ENCODE assay signal across 8 cellular contexts in the genomic region with DNA sequence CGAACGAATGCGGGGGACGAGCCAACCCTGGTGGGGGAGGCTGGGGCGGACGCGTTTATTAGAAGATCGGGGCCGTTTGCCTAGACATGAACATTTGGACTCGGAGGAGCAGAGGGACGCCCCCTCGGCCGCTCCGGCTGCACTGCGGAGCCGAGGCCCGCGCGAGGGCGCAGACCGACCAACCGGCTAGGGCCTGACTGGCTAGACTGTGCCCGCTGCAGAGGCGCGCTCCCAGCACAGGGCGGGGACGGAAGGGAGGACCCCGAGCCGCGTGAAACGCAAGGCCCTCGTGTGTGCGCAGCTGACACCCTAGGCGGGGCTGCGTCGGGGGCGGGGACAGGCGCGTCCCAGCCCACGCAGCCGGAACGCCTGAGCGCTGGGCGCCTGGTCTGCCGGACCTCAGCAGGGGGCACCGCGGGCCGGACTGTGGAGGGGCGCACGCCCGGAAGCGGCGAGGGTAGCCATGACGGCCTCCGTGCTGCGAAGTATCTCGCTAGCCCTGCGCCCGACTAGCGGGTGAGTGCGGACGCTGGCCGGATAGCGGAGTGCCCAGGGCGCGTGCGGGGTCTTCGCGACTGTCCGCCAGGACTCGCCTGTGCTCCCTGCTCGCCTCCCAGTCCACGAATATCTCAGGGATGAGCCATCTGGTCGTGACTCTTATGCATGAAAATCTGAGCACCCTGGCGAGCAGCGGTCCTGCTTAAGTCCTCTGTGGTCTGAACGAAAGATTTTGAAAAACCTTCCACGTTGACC. TPM values are rescaled to one million over a fixed set of nuclear protein-coding genes. Genes with fewer than 3 reads are reported as not detected.
A peak's percentile ranks its signal among the peaks of the same experiment; 100 is the strongest.
DNase-seq lines count a peak whose midpoint lies in the region; ATAC-seq, FAIRE-seq and TF ChIP-seq lines count a peak whose summit lies in the region.

A gene (plus strand): TSS at position 454 of the 753 bp plus-strand sequence. CDS start 10 bp downstream, at position 464.

- H3K27me3 Mint-ChIP-seq in T-helper 1 cell treated with Interleukin-12 subunit alpha and Interleukin-12 subunit beta and Interleukin-4 antibody, amounts not matched to agents 30 μg/mL and 1 μg/mL, for 36 hours (ENCODE audit: low read depth), result no peaks in the 10 kb centered on the region

- H3K36me3 Mint-ChIP-seq in T-helper 1 cell treated with Interleukin-12 subunit alpha and Interleukin-12 subunit beta and Interleukin-4 antibody, amounts not matched to agents 30 μg/mL and 1 μg/mL, for 36 hours (ENCODE audit: low read depth), result peaks cover 23% of the 10 kb centered on the region

- DNase-seq in GM13977 (ENCODE audit: low spot score) (peak; percentile 97), NCI-H1436 treated with DMSO at 0.1 percent for 48 hours (lab: John Stamatoyannopoulos, UW) (peak; percentile 40), amniotic stem cell (lab: John Stamatoyannopoulos, UW) (peak; percentile 60), left ventricle myocardium inferior (peak; percentile 95), pulmonary artery endothelial cell (ENCODE audit: low read depth, low spot score) (peak; percentile 82), urothelium cell line (ENCODE audit: low spot score) (peak; percentile 99)

- H3K9me3 ChIP-seq in left ventricle myocardium inferior (replicated peaks), result no peaks in the 10 kb centered on the region

- H3K4me1 Mint-ChIP-seq in T-helper 1 cell treated with Interleukin-12 subunit alpha and Interleukin-12 subunit beta and Interleukin-4 antibody, amounts not matched to agents 30 μg/mL and 1 μg/mL, for 36 hours (ENCODE audit: low read depth), result peaks cover 24% of the 10 kb centered on the region

- peak within 1 kb of the TSS; percentile 100 for H3K27ac ChIP-seq in left ventricle myocardium inferior (replicated peaks)

- in situ Hi-C loops in GM13977 (cut with MboI; ENCODE audit: low pct_unique_long_range_greater_than_20kb, low sequenced_read_pairs, unreplicated experiment), result no loop called here

- peak; percentile 79 for ATAC-seq in HG02840 (IDR thresholded peaks at IDR 0.05; ENCODE audit: low FRiP score, unreplicated experiment)

- H3K27ac Mint-ChIP-seq in T-helper 1 cell treated with Interleukin-12 subunit alpha and Interleukin-12 subunit beta and Interleukin-4 antibody, amounts not matched to agents 30 μg/mL and 1 μg/mL, for 36 hours, result peak within 1 kb of the TSS; percentile 91

- intact Hi-C loops in left ventricle myocardium inferior (cut with micrococcal nuclease), result no loop called here

- peak; percentile 99 for FAIRE-seq in urothelium cell line (lab: Jason Lieb, UNC)

- peaks cover 26% of the 10 kb centered on the region for H3K36me3 ChIP-seq in left ventricle myocardium inferior

- no peaks in the 10 kb centered on the region for H3K9me3 Mint-ChIP-seq in T-helper 1 cell treated with Interleukin-12 subunit alpha and Interleukin-12 subunit beta and Interleukin-4 antibody, amounts not matched to agents 30 μg/mL and 1 μg/mL, for 36 hours

- H3K4me3 ChIP-seq in left ventricle myocardium inferior, result peak within 1 kb of the TSS; percentile 93

- peak within 1 kb of the TSS; percentile 87 for H3K4me3 Mint-ChIP-seq in T-helper 1 cell treated with Interleukin-12 subunit alpha and Interleukin-12 subunit beta and Interleukin-4 antibody, amounts not matched to agents 30 μg/mL and 1 μg/mL, for 36 hours

- no peak for TF ChIP-seq CTCF in GM13977 (IDR thresholded peaks at IDR 0.05; ENCODE audit: extremely low read depth, insufficient read depth, missing control alignments)
- TF ChIP-seq CTCF in left ventricle myocardium inferior (IDR thresholded peaks at IDR 0.05; ENCODE audit: borderline replicate concordance), result peak; percentile 14

- H3K4me1 ChIP-seq in left ventricle myocardium inferior, result peaks cover 60% of the 10 kb centered on the region

- no peaks in the 10 kb centered on the region for H3K27me3 ChIP-seq in left ventricle myocardium inferior (ENCODE audit: low read depth)

RNA-seq across cellular contexts. Expression of the gene that starts here (rescaled TPM):
- total RNA-seq in left ventricle myocardium inferior (57.2 TPM), pulmonary artery endothelial cell (41.2 and 45.6 TPM in 2 replicates)

Comparison
In these comparisons a context has a peak if more than half of its experiments do, and no peak if none do; other contexts are left out.
1. Peak in every context shown above with its lines: DNase-seq, ATAC-seq, H3K4me3 ChIP-seq and H3K27ac ChIP-seq.
2. DNase-seq: peak in every context shown above with its lines; median percentile 99 in urothelium cell line; 97 in GM13977; 95 in left ventricle myocardium inferior; 82 in pulmonary artery endothelial cell; 60 in amniotic stem cell; 40 in NCI-H1436 treated with DMSO at 0.1 percent for 48 hours.